12 cellular contexts compared by ENCODE assay signal in genomic region chr2:349390-349789, GRCh38.
DNase-seq lines count a peak whose midpoint lies in the region; TF ChIP-seq lines count a peak whose summit lies in the region.
"Had no signal": no experiment of that assay in that cellular context is flagged by ENCODE, and none has a peak within 500 bp of the region (broad histone marks: within the 10 kb centered on the region; RNA-seq: fewer than 3 reads in every experiment).

No MANE protein-coding gene starts in this region.

- no peak overlapping the region for H3K9ac ChIP-seq in BLaER1
- H3K9ac ChIP-seq: KMS-11 had no signal

- peak overlapping the region; percentile 64 for H3K4me2 ChIP-seq in BLaER1
- H3K4me2 ChIP-seq: KMS-11 had no signal

- no peaks in the 10 kb centered on the region for H4K20me1 ChIP-seq in BLaER1

- in situ Hi-C loops in GM13977 (cut with MboI; ENCODE audit: low pct_unique_long_range_greater_than_20kb, low sequenced_read_pairs, unreplicated experiment), result no loop called here

- H3K4me3 ChIP-seq in BLaER1 (0 out of 2 replicates have a peak overlapping the region, but pooled peaks have one; percentile 8), H7 (ENCODE audit: insufficient read depth, low read depth, low read length) (no peak overlapping the region)

- DNase-seq in LHCN-M2 (ENCODE audit: low read depth) (peak; percentile 1), chondrocyte (ENCODE audit: low spot score) (no peak), osteocyte (ENCODE audit: extremely low spot score, unreplicated experiment) (no peak), H7 (no peak), NCI-H69 (lab: John Stamatoyannopoulos, UW) (no peak), GM13977 (ENCODE audit: low spot score) (no peak)
- no peak for DNase-seq in activated CD4-positive, alpha-beta T cell treated with anti-CD3 and anti-CD28 coated beads for 1 hour
- DNase-seq: BE2C; CD4-positive, CD25-positive, alpha-beta regulatory T cell; DMS 273 treated with DMSO at 0.1 percent for 48 hours had no signal

- H3K9me3 Mint-ChIP-seq in chondrocyte (ENCODE audit: low read depth) (peaks cover 20% of the 10 kb centered on the region), osteocyte (ENCODE audit: unreplicated experiment) (peaks cover 9% of the 10 kb centered on the region)

- no peaks in the 10 kb centered on the region for H3K27me3 Mint-ChIP-seq in chondrocyte (ENCODE audit: low read depth)
- H3K27me3 Mint-ChIP-seq in osteocyte (ENCODE audit: unreplicated experiment), result no peaks in the 10 kb centered on the region

- peaks cover 70% of the 10 kb centered on the region for H3K4me1 ChIP-seq in BLaER1
- H3K4me1 ChIP-seq: BE2C had no signal

- 0 out of 2 replicates have a peak, but pooled peaks cover 8% of the 10 kb centered on the region for H3K9me3 ChIP-seq in BLaER1
- H3K9me3 ChIP-seq: BE2C had no signal

- H3K27me3 ChIP-seq in BLaER1 (no peaks in the 10 kb centered on the region), H7 (ENCODE audit: control insufficient read depth, insufficient read depth, low read length) (no peaks in the 10 kb centered on the region)
- H3K27me3 ChIP-seq: BE2C had no signal

- H3K27ac Mint-ChIP-seq in chondrocyte (ENCODE audit: unreplicated experiment) (peak overlapping the region; percentile 82), osteocyte (ENCODE audit: unreplicated experiment) (peak overlapping the region; percentile 87)

- H3K4me1 Mint-ChIP-seq in chondrocyte (ENCODE audit: low read depth) (peaks cover 66% of the 10 kb centered on the region), osteocyte (ENCODE audit: unreplicated experiment) (peaks cover 70% of the 10 kb centered on the region)
- H3K4me1 Mint-ChIP-seq: CD4-positive, CD25-positive, alpha-beta regulatory T cell had no signal

- TF ChIP-seq CTCF in chondrocyte (IDR thresholded peaks at IDR 0.05) (no peak), osteocyte (IDR thresholded peaks at IDR 0.05) (no peak), GM13977 (IDR thresholded peaks at IDR 0.05; ENCODE audit: extremely low read depth, insufficient read depth, missing control alignments) (no peak)

- H3K36me3 ChIP-seq in BLaER1 (no peaks in the 10 kb centered on the region), H7 (replicated peaks; ENCODE audit: control insufficient read depth, insufficient read depth, low read length) (no peaks in the 10 kb centered on the region)
- H3K36me3 ChIP-seq: BE2C had no signal

- H3K27ac ChIP-seq in BLaER1, result peak overlapping the region; percentile 88
- H3K27ac ChIP-seq: KMS-11 had no signal

- H3K4me3 Mint-ChIP-seq in chondrocyte (ENCODE audit: unreplicated experiment), result no peak overlapping the region
- no peak overlapping the region for H3K4me3 Mint-ChIP-seq in osteocyte (ENCODE audit: unreplicated experiment)
- H3K4me3 Mint-ChIP-seq: CD4-positive, CD25-positive, alpha-beta regulatory T cell had no signal

- peaks cover 2% of the 10 kb centered on the region for H3K36me3 Mint-ChIP-seq in chondrocyte (ENCODE audit: low read depth)
- H3K36me3 Mint-ChIP-seq in osteocyte (ENCODE audit: unreplicated experiment), result peaks cover 12% of the 10 kb centered on the region
- H3K36me3 Mint-ChIP-seq: CD4-positive, CD25-positive, alpha-beta regulatory T cell had no signal
